ENCODE assay signal across 13 cellular contexts in genomic region chr1:21921100-21921875, GRCh38. TPM values are rescaled to one million over a fixed set of nuclear protein-coding genes. Genes with fewer than 3 reads are reported as not detected.
DNase-seq lines count a peak whose midpoint lies in the region; ATAC-seq and TF ChIP-seq lines count a peak whose summit lies in the region.
"Had no signal": no experiment of that assay in that cellular context is flagged by ENCODE, and none has a peak within 500 bp of the region (broad histone marks: within the 10 kb centered on the region; RNA-seq: fewer than 3 reads in every experiment).

No MANE protein-coding gene starts in this region.

- H2BK120ac ChIP-seq in H9 (ENCODE audit: low read depth, low read length, poor library complexity, severe bottlenecking), result no peak overlapping the region

- H2BK20ac ChIP-seq in H9 (ENCODE audit: low read depth, low read length, poor library complexity, severe bottlenecking), result no peak overlapping the region

- H3K56ac ChIP-seq in H9 (ENCODE audit: insufficient read length, low read depth, low read length), result no peak overlapping the region

- H3K79me2 ChIP-seq in H9 (ENCODE audit: insufficient read depth, low read length), result peaks cover 2% of the 10 kb centered on the region; the same call in 1 of the 2 replicates

- no peak overlapping the region for H4K91ac ChIP-seq in H9 (ENCODE audit: insufficient read length, low read depth, low read length)

- no CpG with 5 or more reads among the region's 11 CpGs for WGBS in H9 (ENCODE audit: extremely low coverage, insufficient read length, low lambda C conversion rate)
- 86 to 93% methylated on average over 11 of the region's 11 CpGs for WGBS in lung, 2 donors

- no peaks in the 10 kb centered on the region for H4K20me1 ChIP-seq in H9 (ENCODE audit: control insufficient read depth, insufficient read depth, insufficient read length)

- H4K8ac ChIP-seq in H9 (replicated peaks; ENCODE audit: insufficient read length, low read depth, low read length), result no peak overlapping the region

- intact Hi-C loops in colonic mucosa (cut with DNase I), result no loop called here
- intact Hi-C loops in activated CD4-positive, alpha-beta T cell treated with anti-CD3 and anti-CD28 coated beads for 36 hours (cut with DNase I, micrococcal nuclease), result no loop called here

- H4K5ac ChIP-seq in H9 (ENCODE audit: insufficient read length, low read depth, low read length), result no peak overlapping the region

- H2AFZ ChIP-seq in H9 (ENCODE audit: low read length), result no peak overlapping the region

- H3K36me3 Mint-ChIP-seq in H9 (ENCODE audit: insufficient read depth in 1 of 3, low read depth in 3 of 3) (peaks cover 1 to 17% (median 9%) of the 10 kb centered on the region in 3 experiments; a peak in 6 of 7 replicates), immature natural killer cell (no peaks in the 10 kb centered on the region)
- no peaks in the 10 kb centered on the region for H3K36me3 Mint-ChIP-seq in stimulated activated memory B cell treated with anti-CD40 and anti-IgM and Interleukin-4, amounts not matched to agents 10 μg/mL and 1 μg/mL and 100 μg/mL, for 72 hours
- H3K36me3 Mint-ChIP-seq in activated CD4-positive, alpha-beta T cell treated with anti-CD3 and anti-CD28 coated beads for 36 hours (ENCODE audit: low read depth), result no peaks in the 10 kb centered on the region

- ATAC-seq in lung (ENCODE audit: insufficient read depth, low FRiP score), result no peak
- peak; percentile 22 for ATAC-seq in stimulated activated memory B cell treated with anti-CD40 and anti-IgM and Interleukin-4, amounts not matched to agents 10 μg/mL and 1 μg/mL and 100 μg/mL, for 72 hours
- no peak for ATAC-seq in activated CD4-positive, alpha-beta T cell treated with anti-CD3 and anti-CD28 coated beads for 36 hours

- H3K27me3 Mint-ChIP-seq in H9 (ENCODE audit: low read depth) (no peaks in the 10 kb centered on the region), immature natural killer cell (ENCODE audit: low read depth in 3 of 3) (peaks cover 2 to 5% (median 4%) of the 10 kb centered on the region in 3 donors)
- H3K27me3 Mint-ChIP-seq in stimulated activated memory B cell treated with anti-CD40 and anti-IgM and Interleukin-4, amounts not matched to agents 10 μg/mL and 1 μg/mL and 100 μg/mL, for 72 hours, result peaks cover 15% of the 10 kb centered on the region
- no peaks in the 10 kb centered on the region for H3K27me3 Mint-ChIP-seq in activated CD4-positive, alpha-beta T cell treated with anti-CD3 and anti-CD28 coated beads for 36 hours
- H3K27me3 Mint-ChIP-seq: CD4-positive, alpha-beta T cell had no signal

- no peak overlapping the region for H3K18ac ChIP-seq in H9 (ENCODE audit: insufficient read length, low read depth, low read length)

- no peak overlapping the region for H3K4ac ChIP-seq in H9 (ENCODE audit: low read depth, low read length)

- no peak overlapping the region for H3T11ph ChIP-seq in H9 (ENCODE audit: low read length)

- H3K4me3 Mint-ChIP-seq in H9, result no peak overlapping the region
- H3K4me3 Mint-ChIP-seq in stimulated activated memory B cell treated with anti-CD40 and anti-IgM and Interleukin-4, amounts not matched to agents 10 μg/mL and 1 μg/mL and 100 μg/mL, for 72 hours, result no peak overlapping the region
- no peak overlapping the region for H3K4me3 Mint-ChIP-seq in immature natural killer cell
- H3K4me3 Mint-ChIP-seq in activated CD4-positive, alpha-beta T cell treated with anti-CD3 and anti-CD28 coated beads for 36 hours, result no peak overlapping the region
- H3K4me3 Mint-ChIP-seq: CD4-positive, alpha-beta T cell had no signal

- peaks cover 7% of the 10 kb centered on the region for H3K79me1 ChIP-seq in H9 (ENCODE audit: insufficient read depth, low read depth, low read length, poor library complexity, severe bottlenecking)

- H2BK5ac ChIP-seq in H9 (ENCODE audit: insufficient read length, low read length), result no peak overlapping the region

- POLR2A ChIA-PET in activated CD4-positive, alpha-beta T cell treated with anti-CD3 and anti-CD28 coated beads for 36 hours (lab: Charles Lee), result no interaction called here

- H3K27ac ChIP-seq in H9 (ENCODE audit: insufficient read length, low read depth, low read length) (no peak overlapping the region), colonic mucosa (peak overlapping the region; percentile 46), lung (ENCODE audit: low read depth in 1 of 2, low read length in 1 of 2) (peak overlapping the region; percentile 49 to 66)

- no peaks in the 10 kb centered on the region for H3K23me2 ChIP-seq in H9 (ENCODE audit: insufficient read length, low read depth, low read length, poor library complexity, severe bottlenecking)

- peak overlapping the region; percentile 28; the same call in 1 of the 2 replicates for H2BK15ac ChIP-seq in H9 (ENCODE audit: low read depth, low read length)

- H3K9ac ChIP-seq in H9 (ENCODE audit: extremely low read depth, insufficient read length, low read length) (no peak overlapping the region), colonic mucosa (ENCODE audit: low read depth in 2 of 2, low read length in 2 of 2) (peak overlapping the region in 1 of 2 donors; percentile 55)

- H3K9me3 ChIP-seq in H9 (ENCODE audit: control insufficient read depth, low read depth, low read length) (no peaks in the 10 kb centered on the region), colonic mucosa (no peaks in the 10 kb centered on the region), lung (ENCODE audit: control insufficient read depth in 2 of 2, insufficient read depth in 1 of 2, low read length in 1 of 2) (no peaks in the 10 kb centered on the region)

- H3K27ac Mint-ChIP-seq in H9, result peak overlapping the region; percentile 36 to 92 (median 49); a peak in 5 of 7 replicates
- H3K27ac Mint-ChIP-seq in stimulated activated memory B cell treated with anti-CD40 and anti-IgM and Interleukin-4, amounts not matched to agents 10 μg/mL and 1 μg/mL and 100 μg/mL, for 72 hours, result no peak overlapping the region
- H3K27ac Mint-ChIP-seq in immature natural killer cell, result no peak overlapping the region
- H3K27ac Mint-ChIP-seq in activated CD4-positive, alpha-beta T cell treated with anti-CD3 and anti-CD28 coated beads for 36 hours, result no peak overlapping the region
- H3K27ac Mint-ChIP-seq: CD4-positive, alpha-beta T cell had no signal

- CTCF ChIA-PET in activated CD4-positive, alpha-beta T cell treated with anti-CD3 and anti-CD28 coated beads for 36 hours (lab: Charles Lee), result interaction anchor here (0.7 kb wide), 1 partner anchor 73 kb away, joined by 3 read pairs; no protein-coding TSS in a partner anchor

- H3K14ac ChIP-seq in H9 (ENCODE audit: insufficient read depth, low read length), result no peak overlapping the region; the same call in 1 of the 2 replicates

- no peak overlapping the region for H2AK5ac ChIP-seq in H9 (ENCODE audit: insufficient read length, low read length)

- no peaks in the 10 kb centered on the region for H3K27me3 ChIP-seq in H9 (ENCODE audit: insufficient read depth, low read length)
- no peaks in the 10 kb centered on the region for H3K27me3 ChIP-seq in colonic mucosa
- no peaks in the 10 kb centered on the region for H3K27me3 ChIP-seq in lung (ENCODE audit: control insufficient read depth, insufficient read depth)

- no peak overlapping the region for H3K23ac ChIP-seq in H9 (ENCODE audit: insufficient read length, low read depth, low read length)

- H3K4me1 ChIP-seq in H9 (ENCODE audit: insufficient read depth, low read length) (peaks cover 6% of the 10 kb centered on the region; the same call in 1 of the 2 replicates), colonic mucosa (peaks cover 12% of the 10 kb centered on the region), lung (ENCODE audit: control insufficient read depth in 2 of 2, insufficient read depth in 2 of 2, low read length in 2 of 2) (peaks cover 27 to 34% of the 10 kb centered on the region in 2 donors)

- H2BK12ac ChIP-seq in H9 (ENCODE audit: insufficient read length, low read depth, low read length), result no peak overlapping the region

- DNase-seq in H9 (no peak), colonic mucosa (no peak), lung (ENCODE audit: low spot score) (no peak), immature natural killer cell (no peak), medulla oblongata (ENCODE audit: extremely low spot score) (no peak), islet precursor cell (no peak)
- no peak for DNase-seq in activated CD4-positive, alpha-beta T cell treated with anti-CD3 and anti-CD28 coated beads for 36 hours
- DNase-seq: activated CD4-positive, CD25-positive, alpha-beta regulatory T cell treated with anti-CD3 and anti-CD28 coated beads, Interleukin-2, amount 50 U/mL, for 72 hours; activated naive CD4-positive, alpha-beta T cell; CD4-positive, alpha-beta T cell; NCI-H2107; SHP77 had no signal

- H3K4me2 ChIP-seq in H9 (ENCODE audit: insufficient read depth, insufficient read length, low read length), result no peak overlapping the region

- TF ChIP-seq CTCF in H9 (conservative IDR thresholded peaks at IDR 0.05) (no peak), colonic mucosa (IDR thresholded peaks at IDR 0.05) (no peak), lung (IDR thresholded peaks at IDR 0.05; ENCODE audit: control extremely low read depth, extremely low read depth) (no peak)

- no peaks in the 10 kb centered on the region for H3K9me3 Mint-ChIP-seq in H9
- no peaks in the 10 kb centered on the region for H3K9me3 Mint-ChIP-seq in stimulated activated memory B cell treated with anti-CD40 and anti-IgM and Interleukin-4, amounts not matched to agents 10 μg/mL and 1 μg/mL and 100 μg/mL, for 72 hours
- no peaks in the 10 kb centered on the region for H3K9me3 Mint-ChIP-seq in immature natural killer cell
- no peaks in the 10 kb centered on the region for H3K9me3 Mint-ChIP-seq in activated CD4-positive, alpha-beta T cell treated with anti-CD3 and anti-CD28 coated beads for 36 hours (ENCODE audit: low read depth)
- H3K9me3 Mint-ChIP-seq: CD4-positive, alpha-beta T cell had no signal

- H3K4me3 ChIP-seq in colonic mucosa (no peak overlapping the region), lung (no peak overlapping the region)

- H3K36me3 ChIP-seq in colonic mucosa (no peaks in the 10 kb centered on the region), lung (ENCODE audit: control insufficient read depth in 2 of 2, insufficient read depth in 2 of 2, low read length in 2 of 2) (no peaks in the 10 kb centered on the region)

- H3K4me1 Mint-ChIP-seq in H9 (peaks cover 36 to 47% of the 10 kb centered on the region in 2 experiments), immature natural killer cell (no peaks in the 10 kb centered on the region)
- peaks cover 4% of the 10 kb centered on the region for H3K4me1 Mint-ChIP-seq in stimulated activated memory B cell treated with anti-CD40 and anti-IgM and Interleukin-4, amounts not matched to agents 10 μg/mL and 1 μg/mL and 100 μg/mL, for 72 hours
- no peaks in the 10 kb centered on the region for H3K4me1 Mint-ChIP-seq in activated CD4-positive, alpha-beta T cell treated with anti-CD3 and anti-CD28 coated beads for 36 hours

RNA-seq across cellular contexts. Expression of gene HSPG2, which starts 15.8 kb away (rescaled TPM):
- total RNA-seq in H9 (2021) (80.8 and 90.0 TPM in 2 replicates), colonic mucosa (100 to 1,000 TPM; 148 to 152 TPM), lung (100 to 1,000 TPM; 180 to 335 TPM)
- polyA plus RNA-seq in lung (100 to 1,000 TPM in 1 of 2 donors, 10 to 100 TPM in 1; 58.0 to 100 TPM), immature natural killer cell (under 1 TPM in 1 of 3 donors, not detected in 2; 0.19 TPM)
- 10 to 100 TPM; 19.6 to 20.6 TPM for total RNA-seq in activated CD4-positive, alpha-beta T cell treated with anti-CD3 and anti-CD28 coated beads for 36 hours

RNA-seq across cellular contexts. Expression of gene CELA3B, which starts 55.5 kb away (rescaled TPM):
- total RNA-seq in H9 (2021) (not detected in 2 replicates), colonic mucosa (10 to 100 TPM in 1 of 2 donors, under 1 TPM in 1; 0.42 to 16.7 TPM), lung (1 to 10 TPM in 1 of 2 donors, not detected in 1; 6.7 TPM)
- polyA plus RNA-seq in lung (under 1 TPM; 0.18 to 0.37 TPM), immature natural killer cell (not detected)
- not detected for total RNA-seq in activated CD4-positive, alpha-beta T cell treated with anti-CD3 and anti-CD28 coated beads for 36 hours
- total RNA-seq: CD4-positive, alpha-beta T cell had no signal

Comparison
In these comparisons a context has a peak if more than half of its experiments do, and no peak if none do; other contexts are left out.
1. H3K27ac Mint-ChIP-seq: peak in H9 (3 of 3); none in stimulated activated memory B cell treated with anti-CD40 and anti-IgM and Interleukin-4, amounts not matched to agents 10 μg/mL and 1 μg/mL and 100 μg/mL, for 72 hours (single experiment), immature natural killer cell (0 of 6) and activated CD4-positive, alpha-beta T cell treated with anti-CD3 and anti-CD28 coated beads for 36 hours (single experiment).